ENCODE assay signal across 2 cellular contexts in the genomic region with DNA sequence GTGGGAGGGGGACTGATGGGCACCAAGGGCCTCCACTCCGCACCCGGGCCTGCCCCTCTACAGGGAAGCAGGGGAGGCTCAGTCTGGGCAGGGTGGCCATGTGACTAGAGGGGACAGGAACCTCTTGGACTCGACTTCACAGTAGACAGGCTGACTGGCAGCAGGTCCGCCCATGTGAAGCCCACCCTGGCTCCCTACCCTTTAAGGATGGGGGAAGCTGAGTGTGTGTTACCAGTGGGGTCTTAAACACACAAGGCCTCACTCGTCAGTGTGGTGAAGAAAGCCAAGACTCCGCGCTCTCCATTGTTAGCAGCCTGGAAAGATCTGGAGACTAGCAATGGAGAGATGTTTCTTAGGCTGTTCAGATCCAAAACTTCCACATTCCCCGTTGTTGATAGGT.
TF ChIP-seq lines count a peak whose summit lies in the region.

No MANE protein-coding gene starts in this region.

TF ChIP-seq in A549, 52 proteins besides CTCF, POLR2A, EP300 and RAD21 (continued from another document):
- TF ChIP-seq, protein P1, sequence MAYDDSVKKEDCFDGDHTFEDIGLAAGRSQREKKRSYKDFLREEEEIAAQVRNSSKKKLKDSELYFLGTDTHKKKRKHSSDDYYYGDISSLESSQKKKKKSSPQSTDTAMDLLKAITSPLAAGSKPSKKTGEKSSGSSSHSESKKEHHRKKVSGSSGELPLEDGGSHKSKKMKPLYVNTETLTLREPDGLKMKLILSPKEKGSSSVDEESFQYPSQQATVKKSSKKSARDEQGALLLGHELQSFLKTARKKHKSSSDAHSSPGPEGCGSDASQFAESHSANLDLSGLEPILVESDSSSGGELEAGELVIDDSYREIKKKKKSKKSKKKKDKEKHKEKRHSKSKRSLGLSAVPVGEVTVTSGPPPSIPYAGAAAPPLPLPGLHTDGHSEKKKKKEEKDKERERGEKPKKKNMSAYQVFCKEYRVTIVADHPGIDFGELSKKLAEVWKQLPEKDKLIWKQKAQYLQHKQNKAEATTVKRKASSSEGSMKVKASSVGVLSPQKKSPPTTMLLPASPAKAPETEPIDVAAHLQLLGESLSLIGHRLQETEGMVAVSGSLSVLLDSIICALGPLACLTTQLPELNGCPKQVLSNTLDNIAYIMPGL (CRISPR knock-in tag; IDR thresholded peaks at IDR 0.05; ENCODE audit: borderline replicate concordance) = 0 out of 2 replicates have a peak, but pooled peaks have one; percentile 23
- TF ChIP-seq HOXA7 (CRISPR knock-in tag; IDR thresholded peaks at IDR 0.05) = 0 out of 2 replicates have a peak, but pooled peaks have one; percentile 39
- peak; percentile 32; the same call in 1 of the 2 replicates for TF ChIP-seq TFCP2L1 (CRISPR knock-in tag; IDR thresholded peaks at IDR 0.05)

TF ChIP-seq in H1, 55 proteins besides CTCF, POLR2A, EP300 and RAD21 (continued from another document):
- peak; percentile 37; the same call in 1 of the 2 replicates for TF ChIP-seq POLR2AphosphoS5 (IDR thresholded peaks at IDR 0.05; ENCODE audit: low read depth, low read length)
